ENCODE assay signal across 18 cellular contexts in genomic region chr22:25838960-25839741, GRCh38.
A peak's percentile ranks its signal among the peaks of the same experiment; 100 is the strongest.
DNase-seq lines count a peak whose midpoint lies in the region; ATAC-seq, FAIRE-seq and TF ChIP-seq lines count a peak whose summit lies in the region.
"Had no signal": no experiment of that assay in that cellular context is flagged by ENCODE, and none has a peak within 500 bp of the region (broad histone marks: within the 10 kb centered on the region; RNA-seq: fewer than 3 reads in every experiment).

No MANE protein-coding gene starts in this region.

- H3K9ac ChIP-seq in neuronal stem cell (ENCODE audit: low read depth, low read length, poor library complexity), result no peak overlapping the region

- no peaks in the 10 kb centered on the region for H3K9me3 Mint-ChIP-seq in activated naive CD4-positive, alpha-beta T cell treated with anti-CD3 and anti-CD28 coated beads, Interleukin-2, amount 10 ng/mL, durations not matched to agents 7 days and 5 days
- H3K9me3 Mint-ChIP-seq: CD8-positive, alpha-beta T cell had no signal

- no peak overlapping the region for H3K14ac ChIP-seq in neuronal stem cell (ENCODE audit: low read length)

- H3K9me3 ChIP-seq in HEK293 (ENCODE audit: control insufficient read depth, insufficient read depth, low read depth, low read length) (no peaks in the 10 kb centered on the region), neuronal stem cell (replicated peaks in 1 of 2; ENCODE audit: control insufficient read depth in 2 of 2, insufficient read depth in 1 of 2, low read depth in 1 of 2, low read length in 2 of 2) (no peaks in the 10 kb centered on the region)

- ATAC-seq in GM18873 (IDR thresholded peaks at IDR 0.05; ENCODE audit: low FRiP score, unreplicated experiment) (no peak), left lobe of liver (no peak)
- ATAC-seq: CD8-positive, alpha-beta T cell had no signal

- H3K27ac Mint-ChIP-seq in activated naive CD4-positive, alpha-beta T cell treated with anti-CD3 and anti-CD28 coated beads, Interleukin-2, amount 10 ng/mL, durations not matched to agents 7 days and 5 days, result no peak overlapping the region
- H3K27ac Mint-ChIP-seq: B cell; CD8-positive, alpha-beta T cell had no signal

- H2BK5ac ChIP-seq in neuronal stem cell (ENCODE audit: low read length), result no peak overlapping the region

- H3K79me1 ChIP-seq in neuronal stem cell (ENCODE audit: low read depth, low read length), result no peaks in the 10 kb centered on the region

- H3K27me3 Mint-ChIP-seq in activated naive CD4-positive, alpha-beta T cell treated with anti-CD3 and anti-CD28 coated beads, Interleukin-2, amount 10 ng/mL, durations not matched to agents 7 days and 5 days, result peaks cover 4% of the 10 kb centered on the region

- H2AFZ ChIP-seq in neuronal stem cell (ENCODE audit: low read length), result no peak overlapping the region

- H3K18ac ChIP-seq in neuronal stem cell (ENCODE audit: low read length), result no peak overlapping the region

- no peak overlapping the region for H3K4me3 ChIP-seq in HEK293 (ENCODE audit: low read depth, low read length)
- H3K4me3 ChIP-seq in neuronal stem cell (ENCODE audit: low read length in 2 of 2), result no peak overlapping the region

- FAIRE-seq in GM12891 (lab: Jason Lieb, UNC), result peak; percentile 38
- FAIRE-seq: A204.1, D721Med, G401.6, HTR-8/SVneo had no signal

- no peak overlapping the region for H2BK120ac ChIP-seq in neuronal stem cell (ENCODE audit: low read depth, low read length)

- no peak overlapping the region for H2BK12ac ChIP-seq in neuronal stem cell (ENCODE audit: low read length)

- H3K36me3 Mint-ChIP-seq in activated naive CD4-positive, alpha-beta T cell treated with anti-CD3 and anti-CD28 coated beads, Interleukin-2, amount 10 ng/mL, durations not matched to agents 7 days and 5 days, result no peaks in the 10 kb centered on the region
- H3K36me3 Mint-ChIP-seq: CD8-positive, alpha-beta T cell had no signal

- H4K8ac ChIP-seq in neuronal stem cell (ENCODE audit: low read depth, low read length), result peak overlapping the region; percentile 52

- H3K27me3 ChIP-seq in neuronal stem cell (ENCODE audit: control insufficient read depth in 3 of 3, insufficient read depth in 3 of 3, low read depth in 1 of 3, low read length in 3 of 3), result no peaks in the 10 kb centered on the region

- TF ChIP-seq CTCF in HEK293 (tag by site-specific recombination; IDR thresholded peaks at IDR 0.05), result no peak

- POLR2A ChIA-PET in HEK293 (lab: Yijun Ruan, JAX), result interaction anchor here (0.5 kb wide), 1 partner anchor 30 kb away, joined by 3 read pairs; no protein-coding TSS in a partner anchor

- no peak overlapping the region for H3K4me3 Mint-ChIP-seq in activated naive CD4-positive, alpha-beta T cell treated with anti-CD3 and anti-CD28 coated beads, Interleukin-2, amount 10 ng/mL, durations not matched to agents 7 days and 5 days
- H3K4me3 Mint-ChIP-seq: B cell; CD8-positive, alpha-beta T cell had no signal

- peak overlapping the region; percentile 49 for H2BK15ac ChIP-seq in neuronal stem cell (ENCODE audit: low read length)

- H4K91ac ChIP-seq in neuronal stem cell (ENCODE audit: low read depth, low read length, poor library complexity), result no peak overlapping the region

- DNase-seq in GM12891 (ENCODE audit: insufficient read length, low spot score) (no peak), islet precursor cell (peak; percentile 35), neuronal stem cell (ENCODE audit: low spot score) (no peak), left lobe of liver (ENCODE audit: low spot score) (no peak)
- no peak for DNase-seq in activated naive CD4-positive, alpha-beta T cell treated with anti-CD3 and anti-CD28 coated beads, Interleukin-2, amount 10 ng/mL, durations not matched to agents 7 days and 5 days
- DNase-seq: CD8-positive, alpha-beta T cell; COR-L47; DMS153; DMS79 treated with DMSO at 0.1 percent for 48 hours; EL had no signal

- H3K4me1 ChIP-seq in HEK293 (ENCODE audit: control insufficient read depth, insufficient read depth, low read length) (no peaks in the 10 kb centered on the region), neuronal stem cell (ENCODE audit: control insufficient read depth in 2 of 2, insufficient read depth in 1 of 2, low read depth in 1 of 2, low read length in 2 of 2) (peaks cover 0 to 10% of the 10 kb centered on the region in 2 donors)

- TF ChIP-seq POLR2A in GM12891 (IDR thresholded peaks at IDR 0.05; ENCODE audit: low read depth, low read length), result no peak

- no peak overlapping the region for H3K23ac ChIP-seq in neuronal stem cell (ENCODE audit: low read depth, low read length, poor library complexity)

- peak overlapping the region; percentile 44 for H2AK5ac ChIP-seq in neuronal stem cell (ENCODE audit: low read depth, low read length)

- no peaks in the 10 kb centered on the region for H3K4me1 Mint-ChIP-seq in activated naive CD4-positive, alpha-beta T cell treated with anti-CD3 and anti-CD28 coated beads, Interleukin-2, amount 10 ng/mL, durations not matched to agents 7 days and 5 days
- H3K4me1 Mint-ChIP-seq: B cell had no signal

- no peak overlapping the region for H3K4me2 ChIP-seq in neuronal stem cell (ENCODE audit: insufficient read depth, low read length, poor library complexity, severe bottlenecking)

- H3K4ac ChIP-seq in neuronal stem cell (ENCODE audit: low read length), result no peak overlapping the region

- WGBS in neuronal stem cell (ENCODE audit: extremely low coverage in 2 of 2, insufficient read length in 2 of 2, insufficient replicate concordance in 1 of 2), 2 donors, result 100% methylated on average over 2 of the region's 12 CpGs

- H3K36me3 ChIP-seq in HEK293 (ENCODE audit: control insufficient read depth in 2 of 2, insufficient read depth in 1 of 2, low read length in 2 of 2), result no peaks in the 10 kb centered on the region
- no peaks in the 10 kb centered on the region for H3K36me3 ChIP-seq in neuronal stem cell (replicated peaks in 1 of 2; ENCODE audit: control insufficient read depth in 2 of 2, insufficient read depth in 2 of 2, low read length in 2 of 2)

- no peak overlapping the region for H3K27ac ChIP-seq in HEK293 (ENCODE audit: extremely low read depth, low read depth, low read length)
- H3K27ac ChIP-seq in neuronal stem cell (replicated peaks; ENCODE audit: low read length), result no peak overlapping the region
- H3K27ac ChIP-seq: C4-2B had no signal

- CTCF ChIA-PET in HEK293 (lab: Yijun Ruan, JAX), result no interaction called here
- CTCF ChIA-PET in activated naive CD4-positive, alpha-beta T cell treated with anti-CD3 and anti-CD28 coated beads, Interleukin-2, amount 10 ng/mL, durations not matched to agents 7 days and 5 days (lab: Charles Lee), result no interaction called here

TF ChIP-seq in GM12891, 5 proteins besides CTCF, POLR2A, EP300 and RAD21:
- TF ChIP-seq POLR2AphosphoS5 (IDR thresholded peaks at IDR 0.05; ENCODE audit: low read depth, low read length), result no peak
- TF ChIP-seq POU2F2 (IDR thresholded peaks at IDR 0.05; ENCODE audit: low read depth, low read length), result no peak
- no peak for TF ChIP-seq PAX5 (IDR thresholded peaks at IDR 0.05; ENCODE audit: insufficient read depth, low read length, severe bottlenecking)
- no peak for TF ChIP-seq SPI1 (IDR thresholded peaks at IDR 0.05; ENCODE audit: low read depth, low read length)
- TF ChIP-seq TAF1 (IDR thresholded peaks at IDR 0.05; ENCODE audit: low read depth, low read length), result no peak

TF ChIP-seq in HEK293, 187 proteins besides CTCF, POLR2A, EP300 and RAD21:
- TF ChIP-seq ZNF223 (tag by site-specific recombination; IDR thresholded peaks at IDR 0.05) (no peak), ZSCAN4 (tag by site-specific recombination; IDR thresholded peaks at IDR 0.05) (peak; percentile 62)
